In genomic region chr2:11254100-11254536, GRCh38 we compare ENCODE assay signal across 1 cellular context.
TF ChIP-seq lines count a peak whose summit lies in the region.

No MANE protein-coding gene starts in this region.

TF ChIP-seq in HepG2, 621 proteins besides CTCF, POLR2A, EP300 and RAD21 (continued from another document):
- peak; percentile 90 for TF ChIP-seq SP5 (CRISPR knock-in tag; IDR thresholded peaks at IDR 0.05; ENCODE audit: borderline replicate concordance, low read depth)
